In the genomic region with DNA sequence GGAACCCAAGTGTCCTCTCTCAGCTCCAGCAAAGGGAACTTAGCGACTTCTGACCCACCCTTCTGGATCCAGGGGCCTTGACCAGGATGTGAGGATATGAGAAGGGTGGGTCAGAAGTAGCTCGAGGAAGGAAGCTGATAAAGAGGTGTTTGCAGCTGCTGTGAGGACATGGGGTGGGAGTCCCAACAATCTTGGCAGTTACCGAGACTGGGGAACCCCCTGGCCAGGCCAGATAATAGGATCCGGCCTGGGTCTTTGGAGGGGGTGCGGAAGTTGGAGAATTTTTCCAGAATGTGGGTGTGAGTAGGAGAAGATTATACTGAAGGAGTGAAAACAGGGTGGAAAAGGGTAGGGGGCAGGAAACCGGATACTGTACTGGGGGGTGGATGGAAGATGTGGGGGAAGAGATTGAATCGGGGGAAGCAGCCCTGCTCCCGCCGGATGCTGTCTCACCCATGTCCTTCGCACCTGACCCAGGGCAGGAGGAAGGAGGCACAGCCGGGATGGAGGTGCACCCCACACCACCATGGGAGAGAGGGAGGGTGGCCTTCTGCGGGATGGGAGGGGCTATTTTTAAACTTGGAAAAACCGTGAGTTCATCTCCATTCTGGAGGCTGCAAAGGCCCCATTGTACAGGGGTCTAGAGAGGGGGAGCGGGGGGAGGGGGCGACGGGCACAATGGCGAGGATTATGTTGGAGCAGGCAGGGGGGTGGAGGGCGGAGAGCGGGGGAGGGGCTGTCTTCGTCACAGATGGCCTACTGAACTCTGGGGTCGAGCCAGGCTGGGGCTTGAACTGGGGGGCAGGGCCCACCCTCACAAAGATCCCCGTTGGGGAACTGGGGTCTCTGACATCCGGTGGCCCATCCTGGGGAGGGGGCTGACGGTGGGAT, we compare ENCODE assay signal across 8 cellular contexts. TPM values are rescaled to one million over a fixed set of nuclear protein-coding genes. Genes with fewer than 3 reads are reported as not detected.
A peak's percentile ranks its signal among the peaks of the same experiment; 100 is the strongest.
DNase-seq lines count a peak whose midpoint lies in the region; ATAC-seq and TF ChIP-seq lines count a peak whose summit lies in the region.

No MANE protein-coding gene starts in this region.

- peak in 1 of 2 donors; percentile 9 for TF ChIP-seq EP300 in tibial nerve (IDR thresholded peaks at IDR 0.05)

- H3K4me3 Mint-ChIP-seq in activated T-cell treated with anti-CD3 and anti-CD28 coated beads, Interleukin-2, amount 50 U/mL, for 24 hours, result peak overlapping the region; percentile 18
- peak overlapping the region; percentile 77 for H3K4me3 Mint-ChIP-seq in central memory CD8-positive, alpha-beta T cell
- H3K4me3 Mint-ChIP-seq in mesothelial cell of epicardium, result peak overlapping the region; percentile 62

- no peak for ATAC-seq in central memory CD8-positive, alpha-beta T cell (replicated peaks; ENCODE audit: extremely low read depth, poor library complexity, severe bottlenecking)
- no peak for ATAC-seq in GM21367 (IDR thresholded peaks at IDR 0.05; ENCODE audit: unreplicated experiment)

- no peak for DNase-seq in activated T-cell treated with anti-CD3 and anti-CD28 coated beads, Interleukin-2, amount 50 U/mL, for 24 hours
- no peak for DNase-seq in activated T-cell treated with anti-CD3 and anti-CD28 coated beads, Interleukin-2, amount 50 U/mL, for 1 hour
- DNase-seq in central memory CD8-positive, alpha-beta T cell (ENCODE audit: low spot score in 2 of 2), result no peak
- no peak for DNase-seq in mesothelial cell of epicardium (ENCODE audit: low spot score in 2 of 2, unreplicated experiment in 2 of 2)
- DNase-seq in tibial nerve (ENCODE audit: low spot score in 2 of 2), result no peak
- DNase-seq in cerebellar nuclear complex (lab: John Stamatoyannopoulos, UW), result no peak
- DNase-seq in NCI-H748 (lab: John Stamatoyannopoulos, UW; ENCODE audit: unreplicated experiment), result no peak

- H3K36me3 Mint-ChIP-seq in activated T-cell treated with anti-CD3 and anti-CD28 coated beads, Interleukin-2, amount 50 U/mL, for 24 hours (ENCODE audit: low read depth), result no peaks in the 10 kb centered on the region
- peaks cover 2% of the 10 kb centered on the region for H3K36me3 Mint-ChIP-seq in central memory CD8-positive, alpha-beta T cell (ENCODE audit: insufficient read depth)
- H3K36me3 Mint-ChIP-seq in mesothelial cell of epicardium, result no peaks in the 10 kb centered on the region

- no peaks in the 10 kb centered on the region for H3K9me3 Mint-ChIP-seq in activated T-cell treated with anti-CD3 and anti-CD28 coated beads, Interleukin-2, amount 50 U/mL, for 24 hours
- no peaks in the 10 kb centered on the region for H3K9me3 Mint-ChIP-seq in central memory CD8-positive, alpha-beta T cell
- no peaks in the 10 kb centered on the region for H3K9me3 Mint-ChIP-seq in mesothelial cell of epicardium

- peaks cover 0 to 31% of the 10 kb centered on the region in 2 donors for H3K27me3 ChIP-seq in tibial nerve

- TF ChIP-seq POLR2A in tibial nerve (IDR thresholded peaks at IDR 0.05), result peak in 1 of 2 donors; percentile 13

- peaks cover 36% of the 10 kb centered on the region for H3K27me3 Mint-ChIP-seq in activated T-cell treated with anti-CD3 and anti-CD28 coated beads, Interleukin-2, amount 50 U/mL, for 24 hours
- peaks cover 39% of the 10 kb centered on the region for H3K27me3 Mint-ChIP-seq in central memory CD8-positive, alpha-beta T cell
- no peaks in the 10 kb centered on the region for H3K27me3 Mint-ChIP-seq in mesothelial cell of epicardium (ENCODE audit: low read depth)

- no peaks in the 10 kb centered on the region for H3K36me3 ChIP-seq in tibial nerve

- H3K4me1 Mint-ChIP-seq in activated T-cell treated with anti-CD3 and anti-CD28 coated beads, Interleukin-2, amount 50 U/mL, for 24 hours (ENCODE audit: low read depth), result peaks cover 38% of the 10 kb centered on the region
- H3K4me1 Mint-ChIP-seq in central memory CD8-positive, alpha-beta T cell, result peaks cover 31% of the 10 kb centered on the region
- H3K4me1 Mint-ChIP-seq in mesothelial cell of epicardium, result peaks cover 46% of the 10 kb centered on the region

- H3K4me3 ChIP-seq in tibial nerve, result peak overlapping the region; percentile 40 to 53 (median 50)

- H3K9me3 ChIP-seq in tibial nerve, result no peaks in the 10 kb centered on the region

- 29 to 32% methylated on average over 23 to 24 of the region's 24 CpGs for WGBS in tibial nerve, 2 donors

- H3K4me1 ChIP-seq in tibial nerve, result peaks cover 0 to 87% (median 59%) of the 10 kb centered on the region in 4 donors

- TF ChIP-seq CTCF in mesothelial cell of epicardium (IDR thresholded peaks at IDR 0.05; ENCODE audit: unreplicated experiment) (no peak), tibial nerve (IDR thresholded peaks at IDR 0.05) (no peak)

- no peak overlapping the region for H3K27ac Mint-ChIP-seq in activated T-cell treated with anti-CD3 and anti-CD28 coated beads, Interleukin-2, amount 50 U/mL, for 24 hours
- H3K27ac Mint-ChIP-seq in central memory CD8-positive, alpha-beta T cell (ENCODE audit: low read depth), result peak overlapping the region; percentile 35
- peak overlapping the region; percentile 84 for H3K27ac Mint-ChIP-seq in mesothelial cell of epicardium

- H3K27ac ChIP-seq in tibial nerve, result peak overlapping the region; percentile 89 to 96 (median 93)

RNA-seq across cellular contexts. Expression of a gene that starts 3.0 kb away (rescaled TPM):
- total RNA-seq in mesothelial cell of epicardium (25.9 to 28.2 TPM (median 26.7 TPM) in 3 replicates), tibial nerve (1,000 to 10,000 TPM in 1 of 4 donors, 100 to 1,000 TPM in 3; 612 to 1,198 (median 830) TPM)

RNA-seq across cellular contexts. Expression of a gene that starts 14.4 kb away (rescaled TPM):
- total RNA-seq in mesothelial cell of epicardium, result 36.1 to 37.1 TPM (median 36.2 TPM) in 3 replicates
- total RNA-seq in tibial nerve, result 10 to 100 TPM; 13.8 to 19.2 (median 15.9) TPM

RNA-seq across cellular contexts. Expression of a gene that starts 20.7 kb away (rescaled TPM):
- total RNA-seq in mesothelial cell of epicardium (24.1 to 25.0 TPM (median 24.4 TPM) in 3 replicates), tibial nerve (10 to 100 TPM; 12.5 to 55.2 (median 34.1) TPM)

RNA-seq across cellular contexts. Expression of a gene that starts 26.6 kb away (rescaled TPM):
- total RNA-seq in mesothelial cell of epicardium (not detected in 3 replicates), tibial nerve (under 1 TPM in 1 of 4 donors, not detected in 3; 0.44 TPM)

Comparison
In these comparisons a context has a peak if more than half of its experiments do, and no peak if none do; other contexts are left out.
1. H3K4me3 Mint-ChIP-seq: peak in every context shown above with its lines; median percentile 77 in central memory CD8-positive, alpha-beta T cell; 62 in mesothelial cell of epicardium; 18 in activated T-cell treated with anti-CD3 and anti-CD28 coated beads, Interleukin-2, amount 50 U/mL, for 24 hours.
2. RNA of a gene that starts 3.0 kb away (total RNA-seq): 612 to 1,198 TPM in tibial nerve; 25.9 to 28.2 TPM in mesothelial cell of epicardium; every median in the first group is over 10 times any median in the second.